9 cellular contexts compared by ENCODE assay signal in genomic region chr12:108939594-108939993, GRCh38. TPM values are rescaled to one million over a fixed set of nuclear protein-coding genes. Genes with fewer than 3 reads are reported as not detected.
DNase-seq lines count a peak whose midpoint lies in the region; ATAC-seq, FAIRE-seq and TF ChIP-seq lines count a peak whose summit lies in the region.
"Had no signal": no experiment of that assay in that cellular context is flagged by ENCODE, and none has a peak within 500 bp of the region (broad histone marks: within the 10 kb centered on the region; RNA-seq: fewer than 3 reads in every experiment).

No MANE protein-coding gene starts in this region.

- H3K4me1 ChIP-seq in A549 (no peaks in the 10 kb centered on the region), smooth muscle cell (ENCODE audit: low read depth) (no peaks in the 10 kb centered on the region)

- no peaks in the 10 kb centered on the region for H3K4me1 Mint-ChIP-seq in osteocyte (ENCODE audit: unreplicated experiment)

- no peak for TF ChIP-seq EP300 in A549 (IDR thresholded peaks at IDR 0.05)

- WGBS in A549 (ENCODE audit: missing lambda C conversion rate), result 73% methylated on average over 1 of the region's 1 CpG
- WGBS in smooth muscle cell (ENCODE audit: low lambda C conversion rate), result 68% methylated on average over 1 of the region's 1 CpG

- ATAC-seq in A549 (peak; percentile 68 to 89; a peak in 5 of 6 replicates), GM18861 (IDR thresholded peaks at IDR 0.05; ENCODE audit: unreplicated experiment) (peak; percentile 54), GM19463 (IDR thresholded peaks at IDR 0.05; ENCODE audit: unreplicated experiment) (no peak)

- H3K27me3 ChIP-seq in smooth muscle cell (ENCODE audit: low read depth), result peaks cover 11% of the 10 kb centered on the region

- H3K27me3 Mint-ChIP-seq in osteocyte (ENCODE audit: unreplicated experiment), result peaks cover 24% of the 10 kb centered on the region

- TF ChIP-seq RAD21 in A549 (conservative IDR thresholded peaks at IDR 0.05 in 1 of 2, IDR thresholded peaks at IDR 0.05 in 1 of 2), result no peak

- no peak overlapping the region for H3K4me2 ChIP-seq in A549
- H3K4me2 ChIP-seq in smooth muscle cell, result no peak overlapping the region

- H3K36me3 Mint-ChIP-seq in osteocyte (ENCODE audit: unreplicated experiment), result no peaks in the 10 kb centered on the region

- no peak overlapping the region for H3K9ac ChIP-seq in smooth muscle cell (ENCODE audit: low read depth)

- DNase-seq in A549 (ENCODE audit: low read depth in 1 of 2, low spot score in 1 of 2), result peak in 1 of 2 experiments; percentile 57
- peak; percentile 60 for DNase-seq in OCI-M1 (lab: John Stamatoyannopoulos, UW)
- DNase-seq in foreskin fibroblast, result peak; percentile 8 to 36
- no peak for DNase-seq in GF-D8 (lab: John Stamatoyannopoulos, UW)
- DNase-seq in osteocyte (ENCODE audit: extremely low spot score, unreplicated experiment), result no peak
- no peak for DNase-seq in smooth muscle cell (lab: John Stamatoyannopoulos, UW; ENCODE audit: unreplicated experiment)

- POLR2A ChIA-PET in A549 (lab: Yijun Ruan, JAX), result no interaction called here

- H4K20me1 ChIP-seq in smooth muscle cell (ENCODE audit: low read depth), result no peaks in the 10 kb centered on the region

- no peaks in the 10 kb centered on the region for H3K9me3 Mint-ChIP-seq in osteocyte (ENCODE audit: unreplicated experiment)

- no peaks in the 10 kb centered on the region for H3K9me3 ChIP-seq in A549
- H3K9me3 ChIP-seq in smooth muscle cell (replicated peaks; ENCODE audit: low read depth), result no peaks in the 10 kb centered on the region

- TF ChIP-seq POLR2A in A549 (IDR thresholded peaks at IDR 0.05; ENCODE audit: low read length), result no peak

- CTCF ChIA-PET in A549 (lab: Yijun Ruan, JAX), result interaction anchor here (1.0 to 1.7 kb wide), 2 partner anchors 11 to 15 kb away, joined by 4 read pairs; no protein-coding TSS in a partner anchor

- no peak overlapping the region for H3K27ac Mint-ChIP-seq in osteocyte (ENCODE audit: unreplicated experiment)

- TF ChIP-seq CTCF in A549 (IDR thresholded peaks at IDR 0.05) (no peak), foreskin fibroblast (IDR thresholded peaks at IDR 0.05; ENCODE audit: low read depth, low read length) (no peak), osteocyte (IDR thresholded peaks at IDR 0.05) (no peak), smooth muscle cell (IDR thresholded peaks at IDR 0.05; ENCODE audit: borderline replicate concordance, insufficient read depth, poor library complexity, severe bottlenecking) (no peak)

- FAIRE-seq in A549 (lab: Jason Lieb, UNC), result no peak
- FAIRE-seq: endometrium had no signal

- no peaks in the 10 kb centered on the region for H3K36me3 ChIP-seq in smooth muscle cell (ENCODE audit: low read depth)

- H2AFZ ChIP-seq in smooth muscle cell (ENCODE audit: low read depth), result no peak overlapping the region

- H3K27ac ChIP-seq in A549 (no peak overlapping the region), smooth muscle cell (ENCODE audit: low read depth) (no peak overlapping the region)

- H3F3A ChIP-seq in smooth muscle cell (ENCODE audit: low read depth), result no peaks in the 10 kb centered on the region

- H3K4me3 Mint-ChIP-seq in osteocyte (ENCODE audit: unreplicated experiment), result no peak overlapping the region

- H3K4me3 ChIP-seq in A549 (no peak overlapping the region), foreskin fibroblast (ENCODE audit: low read depth in 1 of 2, low read length in 2 of 2) (no peak overlapping the region), smooth muscle cell (no peak overlapping the region)

- no peaks in the 10 kb centered on the region for H3K79me2 ChIP-seq in smooth muscle cell (ENCODE audit: low read depth)

TF ChIP-seq in A549, 52 proteins besides CTCF, POLR2A, EP300 and RAD21:
- TF ChIP-seq PBX3 (IDR thresholded peaks at IDR 0.05), result no peak
- TF ChIP-seq MAFK (IDR thresholded peaks at IDR 0.05; ENCODE audit: partially characterized antibody), result no peak
- TF ChIP-seq TP53 (CRISPR knock-in tag; IDR thresholded peaks at IDR 0.05), result no peak
- TF ChIP-seq HEYL (CRISPR knock-in tag; IDR thresholded peaks at IDR 0.05), result no peak
- TF ChIP-seq NFE2L2 (conservative IDR thresholded peaks at IDR 0.05; ENCODE audit: low read length), result no peak
- TF ChIP-seq CBX2 (IDR thresholded peaks at IDR 0.05; ENCODE audit: borderline replicate concordance, low read depth), result no peak
- TF ChIP-seq RCOR1 (IDR thresholded peaks at IDR 0.05; ENCODE audit: low read depth, low read length), result no peak
- no peak for TF ChIP-seq HOXB13 (CRISPR knock-in tag; IDR thresholded peaks at IDR 0.05; ENCODE audit: low read depth)
- TF ChIP-seq MAX (IDR thresholded peaks at IDR 0.05), result no peak
- TF ChIP-seq ZNF302 (CRISPR knock-in tag; IDR thresholded peaks at IDR 0.05), result no peak
- TF ChIP-seq, protein P1, sequence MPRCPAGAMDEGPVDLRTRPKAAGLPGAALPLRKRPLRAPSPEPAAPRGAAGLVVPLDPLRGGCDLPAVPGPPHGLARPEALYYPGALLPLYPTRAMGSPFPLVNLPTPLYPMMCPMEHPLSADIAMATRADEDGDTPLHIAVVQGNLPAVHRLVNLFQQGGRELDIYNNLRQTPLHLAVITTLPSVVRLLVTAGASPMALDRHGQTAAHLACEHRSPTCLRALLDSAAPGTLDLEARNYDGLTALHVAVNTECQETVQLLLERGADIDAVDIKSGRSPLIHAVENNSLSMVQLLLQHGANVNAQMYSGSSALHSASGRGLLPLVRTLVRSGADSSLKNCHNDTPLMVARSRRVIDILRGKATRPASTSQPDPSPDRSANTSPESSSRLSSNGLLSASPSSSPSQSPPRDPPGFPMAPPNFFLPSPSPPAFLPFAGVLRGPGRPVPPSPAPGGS (IDR thresholded peaks at IDR 0.05), result no peak
- no peak for TF ChIP-seq NR3C1 (IDR thresholded peaks at IDR 0.05)
- TF ChIP-seq KDM5A (IDR thresholded peaks at IDR 0.05), result no peak
- TF ChIP-seq GATA3 (IDR thresholded peaks at IDR 0.05; ENCODE audit: borderline replicate concordance), result no peak
- no peak for TF ChIP-seq EHF (CRISPR knock-in tag; IDR thresholded peaks at IDR 0.05)
- TF ChIP-seq KDM1A (IDR thresholded peaks at IDR 0.05; ENCODE audit: low read depth), result no peak
- no peak for TF ChIP-seq HOXA7 (CRISPR knock-in tag; IDR thresholded peaks at IDR 0.05)
- TF ChIP-seq HDAC2 (IDR thresholded peaks at IDR 0.05), result no peak
- TF ChIP-seq, protein P2, sequence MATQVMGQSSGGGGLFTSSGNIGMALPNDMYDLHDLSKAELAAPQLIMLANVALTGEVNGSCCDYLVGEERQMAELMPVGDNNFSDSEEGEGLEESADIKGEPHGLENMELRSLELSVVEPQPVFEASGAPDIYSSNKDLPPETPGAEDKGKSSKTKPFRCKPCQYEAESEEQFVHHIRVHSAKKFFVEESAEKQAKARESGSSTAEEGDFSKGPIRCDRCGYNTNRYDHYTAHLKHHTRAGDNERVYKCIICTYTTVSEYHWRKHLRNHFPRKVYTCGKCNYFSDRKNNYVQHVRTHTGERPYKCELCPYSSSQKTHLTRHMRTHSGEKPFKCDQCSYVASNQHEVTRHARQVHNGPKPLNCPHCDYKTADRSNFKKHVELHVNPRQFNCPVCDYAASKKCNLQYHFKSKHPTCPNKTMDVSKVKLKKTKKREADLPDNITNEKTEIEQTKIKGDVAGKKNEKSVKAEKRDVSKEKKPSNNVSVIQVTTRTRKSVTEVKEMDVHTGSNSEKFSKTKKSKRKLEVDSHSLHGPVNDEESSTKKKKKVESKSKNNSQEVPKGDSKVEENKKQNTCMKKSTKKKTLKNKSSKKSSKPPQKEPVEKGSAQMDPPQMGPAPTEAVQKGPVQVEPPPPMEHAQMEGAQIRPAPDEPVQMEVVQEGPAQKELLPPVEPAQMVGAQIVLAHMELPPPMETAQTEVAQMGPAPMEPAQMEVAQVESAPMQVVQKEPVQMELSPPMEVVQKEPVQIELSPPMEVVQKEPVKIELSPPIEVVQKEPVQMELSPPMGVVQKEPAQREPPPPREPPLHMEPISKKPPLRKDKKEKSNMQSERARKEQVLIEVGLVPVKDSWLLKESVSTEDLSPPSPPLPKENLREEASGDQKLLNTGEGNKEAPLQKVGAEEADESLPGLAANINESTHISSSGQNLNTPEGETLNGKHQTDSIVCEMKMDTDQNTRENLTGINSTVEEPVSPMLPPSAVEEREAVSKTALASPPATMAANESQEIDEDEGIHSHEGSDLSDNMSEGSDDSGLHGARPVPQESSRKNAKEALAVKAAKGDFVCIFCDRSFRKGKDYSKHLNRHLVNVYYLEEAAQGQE (IDR thresholded peaks at IDR 0.05), result no peak

RNA-seq across cellular contexts. Expression of gene DAO, which starts 59.7 kb away (rescaled TPM):
- polyA plus RNA-seq in A549 (2011; rRNA removed), result not detected in 2 replicates
- polyA plus RNA-seq in A549 (2012; cell fraction: cytosol; rRNA removed), result 0.01 TPM in 1 of 2 replicates, not detected in the other
- not detected in 2 replicates for polyA plus RNA-seq in A549 (2012; cell fraction: nucleus; rRNA removed)
- not detected in 3 replicates for polyA plus RNA-seq in A549 (2017; fragmentation: RNase III; extraction: RNeasy Plus Mini Kit Qiagen cat#74134 plus additional on column Dnase treatment)
- polyA minus RNA-seq in A549 (2011; rRNA and poly(A)+ RNA removed), result not detected in 2 replicates
- not detected in 2 replicates for total RNA-seq in osteocyte
- total RNA-seq in smooth muscle cell, result not detected in 2 replicates
- polyA plus RNA-seq in smooth muscle cell, result not detected in 2 replicates

Comparison
In these comparisons a context has a peak if more than half of its experiments do, and no peak if none do; other contexts are left out.
1. DNase-seq: peak in OCI-M1 (single experiment) and foreskin fibroblast (2 of 2); none in GF-D8 (single experiment), osteocyte (single experiment) and smooth muscle cell (single experiment).